Comparison of ENCODE assay signal across 9 cellular contexts in genomic region chr15:67832965-67833503, GRCh38. TPM values are rescaled to one million over a fixed set of nuclear protein-coding genes. Genes with fewer than 3 reads are reported as not detected.
DNase-seq lines count a peak whose midpoint lies in the region; FAIRE-seq and TF ChIP-seq lines count a peak whose summit lies in the region.
"Had no signal": no experiment of that assay in that cellular context is flagged by ENCODE, and none has a peak within 500 bp of the region (broad histone marks: within the 10 kb centered on the region; RNA-seq: fewer than 3 reads in every experiment).

No MANE protein-coding gene starts in this region.

- H3K4me1 Mint-ChIP-seq in Calu3 (ENCODE audit: low read depth, unreplicated experiment): peaks cover 30% of the 10 kb centered on the region

- no peak overlapping the region for H2BK20ac ChIP-seq in H1 (ENCODE audit: low read length)

- no peak overlapping the region; the same call in 1 of the 2 replicates for H3K9ac ChIP-seq in OCI-LY3 (ENCODE audit: low read length)
- no peak overlapping the region; a peak in 1 of 7 replicates for H3K9ac ChIP-seq in H1 (replicated peaks in 1 of 4; ENCODE audit: extremely low read depth in 1 of 4, low read depth in 3 of 4, low read length in 3 of 4)
- no peak overlapping the region for H3K9ac ChIP-seq in parathyroid adenoma

- TF ChIP-seq EP300 in H1 (IDR thresholded peaks at IDR 0.05; ENCODE audit: borderline replicate concordance in 1 of 2, low read depth in 2 of 2, low read length in 2 of 2): no peak

- peaks cover 18% of the 10 kb centered on the region; the same call in 1 of the 2 replicates for H3K23me2 ChIP-seq in H1 (ENCODE audit: low read depth, low read length)

- H3K4me3 ChIP-seq in OCI-LY3 (ENCODE audit: low read length) (peak overlapping the region; percentile 80), H1 (ENCODE audit: extremely low read depth in 1 of 4, insufficient read depth in 2 of 4, low read depth in 3 of 4, low read length in 4 of 4) (peak overlapping the region; percentile 6 to 63 (median 40); a peak in 6 of 8 replicates), parathyroid adenoma (ENCODE audit: low read depth, low read length) (peak overlapping the region; percentile 5)

- in situ Hi-C loops in ACHN (cut with HindIII; ENCODE audit: low pct_ligation_motif_present, low pct_unique_long_range_greater_than_20kb, low sequenced_read_pairs): no loop called here

- H4K8ac ChIP-seq in H1 (ENCODE audit: extremely low read depth, insufficient read depth, low read length): no peak overlapping the region

- BruUV-seq in Calu3 (replicated peaks; lab: Mats Ljungman, UMichigan): no TSS peak

- H3K4me3 Mint-ChIP-seq in Calu3 (ENCODE audit: low read depth, unreplicated experiment): peak overlapping the region; percentile 66

- H4K20me1 ChIP-seq in OCI-LY3 (ENCODE audit: insufficient read depth, low read length): no peaks in the 10 kb centered on the region
- peaks cover 2 to 10% of the 10 kb centered on the region in 2 experiments for H4K20me1 ChIP-seq in H1 (replicated peaks in 1 of 2; ENCODE audit: control insufficient read depth in 1 of 2, insufficient read depth in 2 of 2, low read length in 2 of 2)

- H3K36me3 ChIP-seq in OCI-LY3 (replicated peaks; ENCODE audit: low read depth, low read length) (no peaks in the 10 kb centered on the region), H1 (ENCODE audit: control insufficient read depth in 2 of 4, insufficient read depth in 4 of 4, low read length in 3 of 4) (peaks cover 0 to 7% (median 0%) of the 10 kb centered on the region in 4 experiments; a peak in 1 of 8 replicates), parathyroid adenoma (ENCODE audit: control insufficient read depth, insufficient read depth, low read length) (no peaks in the 10 kb centered on the region)

- no peak overlapping the region for H3K23ac ChIP-seq in H1 (ENCODE audit: insufficient read length)

- H3K36me3 Mint-ChIP-seq in Calu3 (ENCODE audit: insufficient read depth, unreplicated experiment): peaks cover 13% of the 10 kb centered on the region

- H3K4me2 ChIP-seq in OCI-LY3 (ENCODE audit: low read length) (peak overlapping the region; percentile 97), H1 (ENCODE audit: insufficient read depth in 1 of 2, low read depth in 2 of 2, low read length in 2 of 2) (peak overlapping the region; percentile 46 to 85), parathyroid adenoma (ENCODE audit: low read length) (no peak overlapping the region)

- peaks cover 11% of the 10 kb centered on the region for H3K4me1 ChIP-seq in OCI-LY3 (ENCODE audit: low read length)
- peaks cover 19 to 39% (median 27%) of the 10 kb centered on the region in 4 experiments for H3K4me1 ChIP-seq in H1 (replicated peaks in 1 of 4; ENCODE audit: control insufficient read depth in 3 of 4, insufficient read depth in 4 of 4, low read length in 3 of 4)
- no peaks in the 10 kb centered on the region for H3K4me1 ChIP-seq in parathyroid adenoma

- H3K27me3 Mint-ChIP-seq in Calu3 (ENCODE audit: unreplicated experiment): peaks cover 91% of the 10 kb centered on the region

- H3K18ac ChIP-seq in H1 (ENCODE audit: extremely low read depth, low read length): peak overlapping the region; percentile 24; the same call in 1 of the 2 replicates

- H3K79me2 ChIP-seq in OCI-LY3 (ENCODE audit: low read length) (no peaks in the 10 kb centered on the region), H1 (ENCODE audit: control insufficient read depth in 1 of 2, insufficient read depth in 2 of 2, low read length in 2 of 2) (no peaks in the 10 kb centered on the region), parathyroid adenoma (no peaks in the 10 kb centered on the region)

- H3K4ac ChIP-seq in H1 (replicated peaks; ENCODE audit: insufficient read length, low read depth, low read length): no peak overlapping the region

- DNase-seq in Calu3 (no peak), H1 (ENCODE audit: low read depth in 1 of 2, low spot score in 2 of 2) (peak in 1 of 2 experiments; percentile 65), SKM-1 (lab: John Stamatoyannopoulos, UW; ENCODE audit: unreplicated experiment) (no peak), glomerular visceral epithelial cell (ENCODE audit: extremely low spot score) (no peak), ACHN (no peak)
- DNase-seq: SHP77 treated with DMSO at 0.1 percent for 48 hours had no signal

- no peak overlapping the region for H2AK5ac ChIP-seq in H1 (ENCODE audit: low read depth, low read length)

- H4K5ac ChIP-seq in H1 (ENCODE audit: insufficient read length, low read depth, low read length): no peak overlapping the region

- FAIRE-seq in H1 (lab: Jason Lieb, UNC): no peak

- H2BK5ac ChIP-seq in H1 (ENCODE audit: low read depth, low read length): no peak overlapping the region

- H2AFZ ChIP-seq in OCI-LY3 (ENCODE audit: low read depth, low read length) (no peak overlapping the region), H1 (ENCODE audit: low read length) (no peak overlapping the region), parathyroid adenoma (no peak overlapping the region)

- H3K27ac Mint-ChIP-seq in Calu3 (ENCODE audit: unreplicated experiment): no peak overlapping the region

- H4K91ac ChIP-seq in H1 (replicated peaks; ENCODE audit: insufficient read length, low read length): no peak overlapping the region

- WGBS in H1 (ENCODE audit: extremely low coverage in 1 of 2, insufficient coverage in 1 of 2, insufficient read length in 1 of 2, insufficient replicate concordance in 2 of 2, low coverage in 1 of 2, low lambda C conversion rate in 2 of 2, missing lambda C conversion rate in 1 of 2), 2 experiments: 2% methylated on average over 23 of the region's 23 CpGs; no CpG with 5 or more reads in 1 of the 2 experiments

- no peaks in the 10 kb centered on the region for H3K9me3 ChIP-seq in OCI-LY3 (ENCODE audit: insufficient read depth, low read length)
- no peaks in the 10 kb centered on the region for H3K9me3 ChIP-seq in H1 (ENCODE audit: insufficient read depth in 2 of 2, low read depth in 1 of 2, low read length in 1 of 2)
- no peaks in the 10 kb centered on the region for H3K9me3 ChIP-seq in parathyroid adenoma (ENCODE audit: control insufficient read depth, low read length)

- H3K9me3 Mint-ChIP-seq in Calu3 (ENCODE audit: low read depth, unreplicated experiment): peaks cover 2% of the 10 kb centered on the region

- peaks cover 42% of the 10 kb centered on the region for H3K27me3 ChIP-seq in OCI-LY3 (ENCODE audit: low read depth, low read length)
- H3K27me3 ChIP-seq in H1 (replicated peaks in 1 of 4; ENCODE audit: control insufficient read depth in 3 of 4, extremely low read depth in 1 of 4, insufficient read depth in 3 of 4, low read length in 3 of 4): peaks cover 83 to 100% (median 98%) of the 10 kb centered on the region in 4 experiments
- no peaks in the 10 kb centered on the region for H3K27me3 ChIP-seq in parathyroid adenoma (ENCODE audit: control insufficient read depth, insufficient read depth, low read length)

- no peak overlapping the region for H3K14ac ChIP-seq in H1 (ENCODE audit: insufficient read length)

- POLR2A ChIA-PET in H1 (lab: Charles Lee; ENCODE audit: partially characterized antibody): interaction anchor here (1.3 to 4.1 kb wide), 2 partner anchors 11 to 95 kb away, joined by 4 to 24 read pairs; no protein-coding TSS in a partner anchor

- CTCF ChIA-PET in Calu3 (lab: Charles Lee) (interaction anchor here (1.1 kb wide), 1 partner anchor 305 kb away, joined by 3 read pairs; no protein-coding TSS in a partner anchor), H1 (lab: Charles Lee; ENCODE audit: partially characterized antibody) (interaction anchor here (0.6 to 2.3 kb wide), 14 partner anchors 9 to 420 kb away, joined by 3 to 14 read pairs (median 4); no protein-coding TSS in a partner anchor)

- H2BK15ac ChIP-seq in H1 (ENCODE audit: low read length): 0 out of 2 replicates have a peak overlapping the region, but pooled peaks have one; percentile 61

- H3K79me1 ChIP-seq in H1 (ENCODE audit: low read depth, low read length): no peaks in the 10 kb centered on the region

- intact Hi-C loops in Calu3 (cut with micrococcal nuclease; ENCODE audit: unreplicated experiment): loop anchor here (10.0 kb wide), 3 partner anchors 448 to 888 kb away; no protein-coding TSS in a partner anchor

- H3K27ac ChIP-seq in OCI-LY3 (ENCODE audit: low read length) (no peak overlapping the region), H1 (ENCODE audit: low read depth, low read length) (no peak overlapping the region), parathyroid adenoma (no peak overlapping the region)

- H2BK120ac ChIP-seq in H1 (replicated peaks; ENCODE audit: low read depth, low read length): no peak overlapping the region

- no peak overlapping the region for H3K56ac ChIP-seq in H1 (replicated peaks; ENCODE audit: insufficient read length, low read depth, low read length)

- no peak overlapping the region for H2BK12ac ChIP-seq in H1 (ENCODE audit: low read depth, low read length)

- no peak for TF ChIP-seq RAD21 in H1 (IDR thresholded peaks at IDR 0.05 in 1 of 2, conservative IDR thresholded peaks at IDR 0.05 in 1 of 2; ENCODE audit: low read depth in 2 of 2, low read length in 2 of 2)

- no peak for TF ChIP-seq POLR2A in H1 (IDR thresholded peaks at IDR 0.05; ENCODE audit: control extremely low read depth in 1 of 2, low read depth in 2 of 2, low read length in 2 of 2)

- TF ChIP-seq CTCF in Calu3 (IDR thresholded peaks at IDR 0.05; ENCODE audit: unreplicated experiment): no peak
- TF ChIP-seq CTCF in OCI-LY3 (IDR thresholded peaks at IDR 0.05; ENCODE audit: low read depth, low read length): no peak
- no peak for TF ChIP-seq CTCF in H1 (IDR thresholded peaks at IDR 0.05; ENCODE audit: control extremely low read depth in 1 of 3, insufficient read depth in 1 of 3, low read depth in 1 of 3, low read length in 3 of 3)
- TF ChIP-seq CTCF in parathyroid adenoma (IDR thresholded peaks at IDR 0.05): no peak

RNA-seq across cellular contexts. Expression of gene RNU6-1, which starts 6.8 kb away (rescaled TPM):
- total RNA-seq in Calu3 (2022): not detected in 2 replicates
- not detected in 2 replicates for total RNA-seq in H1 (2021; fragmentation: NEBNext Ultra II Directional; extraction: Animal tissue kit (Norgen Biotek cat#: 25700))
- not detected in 2 replicates for polyA plus RNA-seq in H1 (2011; rRNA removed)
- not detected for polyA plus RNA-seq in H1 (2011; cell fraction: cytosol; rRNA removed)
- not detected for polyA plus RNA-seq in H1 (2011; cell fraction: nucleus; rRNA removed)
- not detected in 4 replicates for polyA plus RNA-seq in H1 (2012, experiment 1 of 2)
- polyA plus RNA-seq in H1 (2012, experiment 2 of 2): not detected
- polyA plus RNA-seq in H1 (2013, experiment 1 of 2): not detected
- not detected for polyA plus RNA-seq in H1 (2013, experiment 2 of 2)
- polyA minus RNA-seq in H1 (2011; rRNA and poly(A)+ RNA removed): under 0.01 TPM in 1 of 2 replicates, not detected in the other
- polyA minus RNA-seq in H1 (2011; cell fraction: cytosol; rRNA and poly(A)+ RNA removed): not detected
- not detected for polyA minus RNA-seq in H1 (2011; cell fraction: nucleus; rRNA and poly(A)+ RNA removed)
- polyA plus RNA-seq: adipose tissue had no signal

RNA-seq across cellular contexts. Expression of gene SKOR1, which starts 7.7 kb away (rescaled TPM):
- total RNA-seq in Calu3 (2022): 0.17 and 0.27 TPM in 2 replicates
- total RNA-seq in H1 (2021; fragmentation: NEBNext Ultra II Directional; extraction: Animal tissue kit (Norgen Biotek cat#: 25700)): 0.11 TPM in 2 replicates
- 0.03 and 0.08 TPM in 2 replicates for polyA plus RNA-seq in H1 (2011; rRNA removed)
- 0.05 TPM for polyA plus RNA-seq in H1 (2011; cell fraction: cytosol; rRNA removed)
- polyA plus RNA-seq in H1 (2011; cell fraction: nucleus; rRNA removed): 0.13 TPM
- polyA plus RNA-seq in H1 (2012, experiment 1 of 2): 0.06 to 0.12 TPM (median 0.07 TPM) in 3 of 4 replicates, not detected in the other
- not detected for polyA plus RNA-seq in H1 (2012, experiment 2 of 2)
- polyA plus RNA-seq in H1 (2013, experiment 1 of 2): 0.04 TPM
- 0.04 TPM for polyA plus RNA-seq in H1 (2013, experiment 2 of 2)
- not detected in 2 replicates for polyA minus RNA-seq in H1 (2011; rRNA and poly(A)+ RNA removed)
- not detected for polyA minus RNA-seq in H1 (2011; cell fraction: cytosol; rRNA and poly(A)+ RNA removed)
- 0.40 TPM for polyA minus RNA-seq in H1 (2011; cell fraction: nucleus; rRNA and poly(A)+ RNA removed)

Comparison
In these comparisons a context has a peak if more than half of its experiments do, and no peak if none do; other contexts are left out.
1. H3K4me3 ChIP-seq: peak in every context shown above with its lines; median percentile 80 in OCI-LY3; 40 in H1; 5 in parathyroid adenoma.